ENCODE assay signal across 10 cellular contexts in genomic region chr2:221444106-221444505, GRCh38.
DNase-seq lines count a peak whose midpoint lies in the region; ATAC-seq and TF ChIP-seq lines count a peak whose summit lies in the region.
"Had no signal": no experiment of that assay in that cellular context is flagged by ENCODE, and none has a peak within 500 bp of the region (broad histone marks: within the 10 kb centered on the region; RNA-seq: fewer than 3 reads in every experiment).

No MANE protein-coding gene starts in this region.

- no peaks in the 10 kb centered on the region for H3K9me3 ChIP-seq in mucosa of descending colon
- H3K9me3 ChIP-seq: Peyer's patch had no signal

- TF ChIP-seq CTCF in NB4 (IDR thresholded peaks at IDR 0.05; ENCODE audit: low read depth, low read length) (no peak), choroid plexus epithelial cell (conservative IDR thresholded peaks at IDR 0.05; ENCODE audit: low read depth, low read length) (no peak), mucosa of descending colon (IDR thresholded peaks at IDR 0.05) (no peak)

- DNase-seq in ELR (ENCODE audit: low read depth), result peak; percentile 63
- DNase-seq in NB4 (ENCODE audit: low read depth), result peak; percentile 9
- peak; percentile 70 for DNase-seq in choroid plexus epithelial cell (ENCODE audit: low read depth)
- DNase-seq in mucosa of descending colon, result peak in 1 of 3 donors; percentile 28
- no peak for DNase-seq in activated effector memory CD4-positive, alpha-beta T cell treated with anti-CD3 and anti-CD28 coated beads, Interleukin-2, amount 50 U/mL, for 16 hours
- no peak for DNase-seq in SKM-1 treated with dmso at 0.1 percent for 144 hours (lab: John Stamatoyannopoulos, UW; ENCODE audit: unreplicated experiment)
- DNase-seq in NCI-H345 treated with DMSO at 0.1 percent for 48 hours (lab: John Stamatoyannopoulos, UW; ENCODE audit: unreplicated experiment), result no peak
- DNase-seq: GDM1, Peyer's patch had no signal

- H3K36me3 ChIP-seq in mucosa of descending colon (ENCODE audit: low read depth), result no peaks in the 10 kb centered on the region

- intact Hi-C loops in mucosa of descending colon (cut with DNase I, micrococcal nuclease), result no loop called here

- no peak for TF ChIP-seq POLR2A in NB4 (IDR thresholded peaks at IDR 0.05; ENCODE audit: extremely low read depth, insufficient read length)

- peak; percentile 95 for ATAC-seq in mucosa of descending colon
- no peak for ATAC-seq in HG02970 (IDR thresholded peaks at IDR 0.05; ENCODE audit: low FRiP score, unreplicated experiment)

- no peak overlapping the region for H3K4me3 ChIP-seq in NB4 (ENCODE audit: low read depth, low read length)
- H3K4me3 ChIP-seq in choroid plexus epithelial cell (ENCODE audit: low read depth, low read length), result no peak overlapping the region
- no peak overlapping the region for H3K4me3 ChIP-seq in mucosa of descending colon
- H3K4me3 ChIP-seq: Peyer's patch had no signal

- no peaks in the 10 kb centered on the region for H3K4me1 ChIP-seq in mucosa of descending colon (ENCODE audit: low read depth)
- H3K4me1 ChIP-seq: Peyer's patch had no signal

Comparison
In these comparisons a context has a peak if more than half of its experiments do, and no peak if none do; other contexts are left out.
1. DNase-seq: peak in ELR (single experiment), NB4 (single experiment) and choroid plexus epithelial cell (single experiment); none in activated effector memory CD4-positive, alpha-beta T cell treated with anti-CD3 and anti-CD28 coated beads, Interleukin-2, amount 50 U/mL, for 16 hours (single experiment), SKM-1 treated with dmso at 0.1 percent for 144 hours (single experiment) and NCI-H345 treated with DMSO at 0.1 percent for 48 hours (single experiment).